Comparison of ENCODE assay signal across 28 cellular contexts in genomic region chr13:33958964-33959363, GRCh38.
DNase-seq lines count a peak whose midpoint lies in the region; ATAC-seq and TF ChIP-seq lines count a peak whose summit lies in the region.
"Had no signal": no experiment of that assay in that cellular context is flagged by ENCODE, and none has a peak within 500 bp of the region (broad histone marks: within the 10 kb centered on the region; RNA-seq: fewer than 3 reads in every experiment).

No MANE protein-coding gene starts in this region.

- BruUV-seq in OCI-LY7 (replicated peaks; lab: Mats Ljungman, UMichigan) = no TSS peak

- H3K27me3 ChIP-seq in BLaER1 = no peaks in the 10 kb centered on the region
- H3K27me3 ChIP-seq: gastrocnemius medialis, left lung, right atrium auricular region, SJCRH30, testis, uterus had no signal

- H3K36me3 ChIP-seq in BLaER1 = no peaks in the 10 kb centered on the region
- H3K36me3 ChIP-seq in OCI-LY7 (ENCODE audit: insufficient read depth, low read length) = no peaks in the 10 kb centered on the region
- H3K36me3 ChIP-seq: gastrocnemius medialis, left lung, right atrium auricular region, SJCRH30, uterus had no signal

- TF ChIP-seq CTCF in OCI-LY7 (conservative IDR thresholded peaks at IDR 0.05; ENCODE audit: low read length) (no peak), type B pancreatic cell (conservative IDR thresholded peaks at IDR 0.05) (no peak), glutamatergic neuron (IDR thresholded peaks at IDR 0.05; ENCODE audit: partially characterized antibody, unreplicated experiment) (no peak)

- POLR2A ChIA-PET in OCI-LY7 (lab: Charles Lee) = no interaction called here

- H3K9me3 ChIP-seq in BLaER1 = no peaks in the 10 kb centered on the region
- H3K9me3 ChIP-seq in OCI-LY7 (ENCODE audit: low read length) = no peaks in the 10 kb centered on the region
- H3K9me3 ChIP-seq: gastrocnemius medialis, left lung, right atrium auricular region, SJCRH30, testis, uterus had no signal

- H3K4me1 ChIP-seq in BLaER1 (peaks cover 7% of the 10 kb centered on the region; the same call in 1 of the 2 replicates), OCI-LY7 (ENCODE audit: insufficient read depth, low read length, poor library complexity, severe bottlenecking) (peaks cover 3% of the 10 kb centered on the region)
- H3K4me1 ChIP-seq: gastrocnemius medialis, left lung, parathyroid adenoma, right atrium auricular region, SJCRH30, testis, uterus had no signal

- H3K4me3 Mint-ChIP-seq in type B pancreatic cell = no peak overlapping the region
- H3K4me3 Mint-ChIP-seq in glutamatergic neuron (ENCODE audit: unreplicated experiment) = no peak overlapping the region
- H3K4me3 Mint-ChIP-seq: activated naive CD8-positive, alpha-beta T cell; stimulated activated naive CD8-positive, alpha-beta T cell treated with anti-CD3 and anti-CD28 coated beads, Interleukin-15, Interleukin-2, amounts not matched to agents 100 ng/mL and 50 ng/mL, for 24 hours had no signal

- H3K4me3 ChIP-seq in BLaER1 (no peak overlapping the region), OCI-LY7 (ENCODE audit: low read depth, low read length, poor library complexity, severe bottlenecking) (no peak overlapping the region)
- H3K4me3 ChIP-seq: gastrocnemius medialis, left lung, right atrium auricular region, SJCRH30, testis, uterus had no signal

- no peak overlapping the region for H3K27ac ChIP-seq in BLaER1
- H3K27ac ChIP-seq in OCI-LY7 (ENCODE audit: low read depth, low read length, poor library complexity, severe bottlenecking) = no peak overlapping the region
- H3K27ac ChIP-seq: gastrocnemius medialis, left lung, parathyroid adenoma, right atrium auricular region, SJCRH30, testis, uterus, VCaP had no signal

- no peak overlapping the region for H3K9ac ChIP-seq in BLaER1
- H3K9ac ChIP-seq: parathyroid adenoma had no signal

- intact Hi-C loops in OCI-LY7 (cut with micrococcal nuclease; ENCODE audit: unreplicated experiment) = no loop called here
- intact Hi-C loops in head of caudate nucleus (cut with DNase I) = no loop called here

- DNase-seq in OCI-LY7 (ENCODE audit: low spot score) (peak; percentile 8), head of caudate nucleus (no peak), type B pancreatic cell (ENCODE audit: extremely low spot score, unreplicated experiment) (no peak), glutamatergic neuron (no peak)
- no peak for DNase-seq in activated effector memory CD4-positive, alpha-beta T cell treated with Interleukin-2 at 50 U/mL for 16 hours
- DNase-seq: 8988T; activated CD4-positive, alpha-beta T cell treated with anti-CD3 and anti-CD28 coated beads for 48 hours; activated effector memory CD4-positive, alpha-beta T cell treated with anti-CD3 and anti-CD28 coated beads, Interleukin-2, amount 50 U/mL, for 16 hours; gastrocnemius medialis; IMR-90; left lung; NCI-H1436 treated with DMSO at 0.1 percent for 48 hours; NCI-H345; NCI-H774; SJCRH30; stimulated activated CD4-positive, alpha-beta T cell treated with anti-CD3 and anti-CD28 coated beads, Interleukin-1b, Interleukin-23, amount 100 ng/mL, for 48 hours; T1000; testis; uterus had no signal

- no peaks in the 10 kb centered on the region for H4K20me1 ChIP-seq in BLaER1
- no peaks in the 10 kb centered on the region for H4K20me1 ChIP-seq in OCI-LY7 (ENCODE audit: insufficient read depth, low read length)

- H3K27me3 Mint-ChIP-seq in type B pancreatic cell (no peaks in the 10 kb centered on the region), glutamatergic neuron (ENCODE audit: unreplicated experiment) (peaks cover 2% of the 10 kb centered on the region)
- H3K27me3 Mint-ChIP-seq: activated naive CD8-positive, alpha-beta T cell; stimulated activated naive CD8-positive, alpha-beta T cell treated with anti-CD3 and anti-CD28 coated beads, Interleukin-15, Interleukin-2, amounts not matched to agents 100 ng/mL and 50 ng/mL, for 24 hours had no signal

- H3K9me3 Mint-ChIP-seq in type B pancreatic cell = peaks cover 6% of the 10 kb centered on the region
- H3K9me3 Mint-ChIP-seq in glutamatergic neuron (ENCODE audit: unreplicated experiment) = peaks cover 2% of the 10 kb centered on the region
- H3K9me3 Mint-ChIP-seq: stimulated activated naive CD8-positive, alpha-beta T cell treated with anti-CD3 and anti-CD28 coated beads, Interleukin-15, Interleukin-2, amounts not matched to agents 100 ng/mL and 50 ng/mL, for 24 hours had no signal

- peaks cover 25% of the 10 kb centered on the region for H3K4me1 Mint-ChIP-seq in type B pancreatic cell (ENCODE audit: unreplicated experiment)
- H3K4me1 Mint-ChIP-seq in glutamatergic neuron (ENCODE audit: low read depth, unreplicated experiment) = peaks cover 17% of the 10 kb centered on the region

- H3K4me2 ChIP-seq in BLaER1 (peak overlapping the region; percentile 29; the same call in 1 of the 2 replicates), OCI-LY7 (ENCODE audit: low read length) (no peak overlapping the region)

- no peak overlapping the region for H2AFZ ChIP-seq in OCI-LY7 (ENCODE audit: low read length)
- H2AFZ ChIP-seq: parathyroid adenoma had no signal

- no peaks in the 10 kb centered on the region for H3K79me2 ChIP-seq in OCI-LY7 (ENCODE audit: insufficient read depth, low read depth, low read length)
- H3K79me2 ChIP-seq: parathyroid adenoma had no signal

- H3K9me2 ChIP-seq in OCI-LY7 (ENCODE audit: insufficient read depth, low read length) = no peaks in the 10 kb centered on the region

- ATAC-seq in GM18870 (IDR thresholded peaks at IDR 0.05; ENCODE audit: unreplicated experiment) (peak; percentile 55), HG02884 (IDR thresholded peaks at IDR 0.05; ENCODE audit: unreplicated experiment) (peak; percentile 56)
- ATAC-seq: gastrocnemius medialis, HCT116, left lung had no signal

- H3K36me3 Mint-ChIP-seq in type B pancreatic cell = peaks cover 4% of the 10 kb centered on the region
- no peaks in the 10 kb centered on the region for H3K36me3 Mint-ChIP-seq in glutamatergic neuron (ENCODE audit: unreplicated experiment)

- CTCF ChIA-PET in OCI-LY7 (lab: Charles Lee; ENCODE audit: unreplicated experiment) = no interaction called here

- H3K27ac Mint-ChIP-seq in type B pancreatic cell (no peak overlapping the region), glutamatergic neuron (ENCODE audit: unreplicated experiment) (no peak overlapping the region)
- H3K27ac Mint-ChIP-seq: activated naive CD8-positive, alpha-beta T cell; stimulated activated naive CD8-positive, alpha-beta T cell treated with anti-CD3 and anti-CD28 coated beads, Interleukin-15, Interleukin-2, amounts not matched to agents 100 ng/mL and 50 ng/mL, for 24 hours had no signal
